1 cellular context compared by ENCODE assay signal in genomic region chr2:86036790-86037138, GRCh38.
TF ChIP-seq lines count a peak whose summit lies in the region.

No MANE protein-coding gene starts in this region.

TF ChIP-seq in IMR-90, 13 proteins besides CTCF, POLR2A, EP300 and RAD21:
- no peak for TF ChIP-seq MXI1 (IDR thresholded peaks at IDR 0.05; ENCODE audit: borderline replicate concordance, low read depth, low read length)
- TF ChIP-seq MAFK (IDR thresholded peaks at IDR 0.05; ENCODE audit: low read depth, low read length): no peak
- no peak for TF ChIP-seq BHLHE40 (IDR thresholded peaks at IDR 0.05; ENCODE audit: low read depth, low read length)
- no peak for TF ChIP-seq NFE2L2 (IDR thresholded peaks at IDR 0.05; ENCODE audit: low read depth, low read length)
- no peak for TF ChIP-seq RFX5 (IDR thresholded peaks at IDR 0.05; ENCODE audit: low read depth, low read length)
- TF ChIP-seq SMC3 (IDR thresholded peaks at IDR 0.05; ENCODE audit: low read depth, low read length): no peak
- TF ChIP-seq CEBPB (IDR thresholded peaks at IDR 0.05; ENCODE audit: low read depth, low read length): no peak
- TF ChIP-seq FOS (IDR thresholded peaks at IDR 0.05; ENCODE audit: low read depth, low read length): no peak
- no peak for TF ChIP-seq USF2 (IDR thresholded peaks at IDR 0.05; ENCODE audit: low read depth, low read length)
- TF ChIP-seq MAZ (IDR thresholded peaks at IDR 0.05; ENCODE audit: borderline replicate concordance, low read depth, low read length): no peak
- TF ChIP-seq CHD1 (IDR thresholded peaks at IDR 0.05; ENCODE audit: low read depth, low read length): no peak
- TF ChIP-seq RCOR1 (IDR thresholded peaks at IDR 0.05; ENCODE audit: insufficient replicate concordance, low read length): no peak
